ENCODE assay signal across 25 cellular contexts in the genomic region with DNA sequence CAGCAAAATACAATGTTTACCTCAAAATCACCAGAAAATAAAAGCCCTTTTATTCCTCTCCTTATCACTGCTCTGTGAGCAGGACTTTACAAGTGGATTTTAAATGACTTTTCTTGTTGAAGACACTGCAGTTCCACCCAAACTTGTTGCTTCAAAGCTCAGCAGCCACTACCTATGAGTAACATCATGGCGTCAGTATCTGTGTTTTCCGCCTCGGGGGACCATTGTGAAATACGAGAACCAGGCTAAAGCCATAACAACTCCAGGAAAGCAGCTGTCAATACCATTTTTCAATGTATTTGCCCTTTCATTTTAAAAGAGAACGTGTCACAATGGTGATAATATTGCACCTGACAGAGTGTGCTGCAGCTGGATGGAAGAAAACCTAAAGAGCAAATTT.
"Had no signal": no experiment of that assay in that cellular context is flagged by ENCODE, and none has a peak within 500 bp of the region (broad histone marks: within the 10 kb centered on the region; RNA-seq: fewer than 3 reads in every experiment).

No MANE protein-coding gene starts in this region.

- H3K27ac ChIP-seq: ascending aorta, coronary artery, dorsolateral prefrontal cortex, esophagus squamous epithelium, gastroesophageal sphincter, heart right ventricle, hepatocyte had no signal

- ATAC-seq: activated CD4-positive, alpha-beta T cell treated with anti-CD3 and anti-CD28 coated beads for 36 hours; activated CD8-positive, alpha-beta memory T cell treated with anti-CD3 and anti-CD28 coated beads, Interleukin-2, amount 10 ng/mL, durations not matched to agents 7 days and 5 days; activated CD8-positive, alpha-beta T cell treated with anti-CD3 and anti-CD28 coated beads, Interleukin-2, amount 10 ng/mL, durations not matched to agents 7 days and 5 days; gastroesophageal sphincter; heart right ventricle had no signal

- H3K4me3 ChIP-seq: ascending aorta, coronary artery, dorsolateral prefrontal cortex, esophagus squamous epithelium, gastroesophageal sphincter, heart right ventricle, hepatocyte had no signal

- H3K4me1 ChIP-seq: ascending aorta, esophagus squamous epithelium, gastroesophageal sphincter, heart right ventricle had no signal

- H3K9me3 ChIP-seq: ascending aorta, esophagus squamous epithelium, gastroesophageal sphincter, heart right ventricle had no signal

- H3K36me3 ChIP-seq: ascending aorta, esophagus squamous epithelium, gastroesophageal sphincter, heart right ventricle had no signal

- DNase-seq: activated CD4-positive, alpha-beta memory T cell treated with anti-CD3 and anti-CD28 coated beads for 36 hours; activated CD4-positive, alpha-beta T cell treated with anti-CD3 and anti-CD28 coated beads for 36 hours; activated CD4-positive, alpha-beta T cell treated with anti-CD3 and anti-CD28 coated beads, Interleukin-2, amount 10 ng/mL, durations not matched to agents 24 days and 14 days; activated CD4-positive, CD25-positive, alpha-beta regulatory T cell; activated CD4-positive, CD25-positive, alpha-beta regulatory T cell treated with anti-CD3 and anti-CD28 coated beads, Interleukin-2, amount 50 U/mL, for 72 hours; activated CD8-positive, alpha-beta memory T cell treated with anti-CD3 and anti-CD28 coated beads, Interleukin-2, amount 10 ng/mL, durations not matched to agents 7 days and 5 days; activated CD8-positive, alpha-beta memory T cell treated with anti-CD3 and anti-CD28 coated beads, Interleukin-2, amount 50 U/mL, for 4 hours; activated CD8-positive, alpha-beta T cell treated with anti-CD3 and anti-CD28 coated beads, Interleukin-2, amount 10 ng/mL, durations not matched to agents 7 days and 5 days; activated effector memory CD4-positive, alpha-beta T cell treated with anti-CD3 and anti-CD28 coated beads, Interleukin-2, amount 50 U/mL, for 16 hours; activated naive CD4-positive, alpha-beta T cell treated with anti-CD3 and anti-CD28 coated beads for 36 hours; activated naive CD8-positive, alpha-beta T cell treated with anti-CD3 and anti-CD28 coated beads, Interleukin-2, amount 10 ng/mL, durations not matched to agents 7 days and 5 days; activated T-cell treated with anti-CD3 and anti-CD28 coated beads, Interleukin-2, amount 50 U/mL, for 1 hour; activated T-cell treated with anti-CD3 and anti-CD28 coated beads, Interleukin-2, amount 50 U/mL, for 48 hours; dorsolateral prefrontal cortex; effector memory CD4-positive, alpha-beta T cell; endodermal cell; erythroblast; esophagus squamous epithelium; foreskin melanocyte; heart right ventricle; T-helper 2 cell had no signal
